Comparison of ENCODE assay signal across 27 cellular contexts in genomic region chr7:16930958-16931357, GRCh38. TPM values are rescaled to one million over a fixed set of nuclear protein-coding genes. Genes with fewer than 3 reads are reported as not detected.
"Had no signal": no experiment of that assay in that cellular context is flagged by ENCODE, and none has a peak within 500 bp of the region (broad histone marks: within the 10 kb centered on the region; RNA-seq: fewer than 3 reads in every experiment).

No MANE protein-coding gene starts in this region.

- H3K27ac ChIP-seq: heart right ventricle, neutrophil, spleen, stomach, thoracic aorta had no signal

- H3K36me3 Mint-ChIP-seq: naive thymus-derived CD8-positive, alpha-beta T cell; stimulated activated memory B cell treated with anti-CD40 and anti-IgM and Interleukin-4, amounts not matched to agents 10 μg/mL and 1 μg/mL and 100 μg/mL, for 72 hours had no signal

- H3K9me3 ChIP-seq: heart right ventricle, mucosa of descending colon, neutrophil, spleen, stomach, thoracic aorta had no signal

- H3K27ac Mint-ChIP-seq: naive thymus-derived CD8-positive, alpha-beta T cell; stimulated activated memory B cell treated with anti-CD40 and anti-IgM and Interleukin-4, amounts not matched to agents 10 μg/mL and 1 μg/mL and 100 μg/mL, for 72 hours had no signal

- H3K4me3 Mint-ChIP-seq: stimulated activated memory B cell treated with anti-CD40 and anti-IgM and Interleukin-4, amounts not matched to agents 10 μg/mL and 1 μg/mL and 100 μg/mL, for 72 hours had no signal

- DNase-seq: effector memory CD4-positive, alpha-beta T cell; heart right ventricle; hypothalamus; islet precursor cell; mammary epithelial cell; mucosa of descending colon; naive thymus-derived CD8-positive, alpha-beta T cell; spleen; stimulated activated CD4-positive, alpha-beta T cell treated with anti-CD3 and anti-CD28 coated beads, Interleukin-15, amount 100 ng/mL, for 24 hours; stimulated activated CD4-positive, alpha-beta T cell treated with anti-CD3 and anti-CD28 coated beads, Interleukin-1b, Interleukin-23, amount 100 ng/mL, for 48 hours; stimulated activated CD4-positive, alpha-beta T cell treated with anti-CD3 and anti-CD28 coated beads, Interleukin-4, amount 100 ng/mL, for 24 hours; stomach; substantia nigra; trophoblast cell had no signal

- H3K27me3 ChIP-seq: heart right ventricle, neutrophil, stomach had no signal

- H3K36me3 ChIP-seq: heart right ventricle, neutrophil, spleen, stomach, thoracic aorta had no signal

- H3K9me3 Mint-ChIP-seq: naive thymus-derived CD8-positive, alpha-beta T cell; stimulated activated memory B cell treated with anti-CD40 and anti-IgM and Interleukin-4, amounts not matched to agents 10 μg/mL and 1 μg/mL and 100 μg/mL, for 72 hours had no signal

- ATAC-seq: esophagus mucosa; heart right ventricle; left lobe of liver; mucosa of descending colon; naive thymus-derived CD8-positive, alpha-beta T cell; sciatic nerve; stimulated activated memory B cell treated with anti-CD40 and anti-IgM and Interleukin-4, amounts not matched to agents 10 μg/mL and 1 μg/mL and 100 μg/mL, for 72 hours had no signal

- H3K4me3 ChIP-seq: heart right ventricle, mucosa of descending colon, spleen, stomach, thoracic aorta had no signal

RNA-seq across cellular contexts. Expression of gene AGR3, which starts 49.2 kb away (rescaled TPM):
- total RNA-seq: esophagus mucosa; fibroblast of lung; frontal cortex; glomerular endothelial cell; heart right ventricle; mammary epithelial cell; naive thymus-derived CD8-positive, alpha-beta T cell; osteoblast; pulmonary artery endothelial cell; sciatic nerve; skeletal muscle tissue; spleen had no signal
- polyA plus RNA-seq: fibroblast of lung; heart right ventricle; mammary epithelial cell; naive thymus-derived CD8-positive, alpha-beta T cell; neural cell had no signal
